32 cellular contexts compared by ENCODE assay signal in the genomic region with DNA sequence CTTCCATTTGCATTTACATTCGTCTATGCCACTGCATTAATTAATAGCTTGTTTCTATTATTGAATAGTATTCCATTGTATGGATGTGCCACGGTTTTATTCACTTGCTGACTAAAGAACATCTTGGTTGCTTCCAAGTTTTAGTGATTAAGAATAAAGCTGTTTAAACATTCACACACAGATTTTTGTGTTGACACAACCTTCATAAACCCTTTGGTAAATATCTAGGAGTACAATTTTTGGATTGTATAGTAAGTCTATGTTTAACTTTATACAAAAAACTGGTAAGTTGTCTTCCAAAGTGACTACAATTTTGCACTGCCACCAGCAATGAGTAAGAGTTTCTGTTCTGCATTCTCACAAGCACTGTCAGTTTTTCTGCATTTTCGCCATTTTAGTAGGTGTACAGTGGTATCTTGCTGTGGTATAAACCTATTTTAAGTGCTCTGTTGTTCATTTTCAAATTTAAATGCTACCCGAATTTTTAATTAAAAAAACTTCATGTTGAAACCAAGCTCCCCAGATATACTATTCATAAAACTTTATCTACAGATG.
"Had no signal": no experiment of that assay in that cellular context is flagged by ENCODE, and none has a peak within 500 bp of the region (broad histone marks: within the 10 kb centered on the region; RNA-seq: fewer than 3 reads in every experiment).

No MANE protein-coding gene starts in this region.

- DNase-seq: activated CD4-positive, alpha-beta memory T cell treated with anti-CD3 and anti-CD28 coated beads for 36 hours; activated CD4-positive, alpha-beta T cell treated with anti-CD3 and anti-CD28 coated beads, Interleukin-2, amount 10 ng/mL, durations not matched to agents 24 days and 14 days; activated CD8-positive, alpha-beta memory T cell treated with anti-CD3 and anti-CD28 coated beads, Interleukin-2, amount 50 U/mL, for 4 hours; activated gamma-delta T cell; activated naive CD4-positive, alpha-beta T cell treated with anti-CD3 and anti-CD28 coated beads, Interleukin-2, amount 10 ng/mL, durations not matched to agents 7 days and 5 days; activated naive CD8-positive, alpha-beta T cell treated with anti-CD3 and anti-CD28 coated beads, Interleukin-2, amount 10 ng/mL, durations not matched to agents 7 days and 5 days; activated T-cell treated with anti-CD3 and anti-CD28 coated beads, Interleukin-2, amount 50 U/mL, for 1 hour; brain microvascular endothelial cell; dorsolateral prefrontal cortex; effector memory CD8-positive, alpha-beta T cell; erythroblast; gastrocnemius medialis; islet precursor cell; left ventricle myocardium inferior; mucosa of descending colon; ovary; psoas muscle; sigmoid colon; small intestine; stimulated activated CD4-positive, alpha-beta T cell treated with anti-CD3 and anti-CD28 coated beads, Interleukin-4, amount 100 ng/mL, for 24 hours; stimulated activated CD8-positive, alpha-beta memory T cell treated with anti-CD3 and anti-CD28 coated beads, Interleukin-4, amount 100 ng/mL, for 48 hours; stimulated activated naive B cell treated with anti-CD40 and anti-IgM and Interleukin-4, amounts not matched to agents 10 μg/mL and 1 μg/mL and 100 μg/mL, for 72 hours; stomach; thyroid gland; upper lobe of left lung; WERI-Rb-1 had no signal

- H3K27ac Mint-ChIP-seq: activated CD4-positive, alpha-beta memory T cell treated with anti-CD3 and anti-CD28 coated beads for 36 hours; activated CD4-positive, alpha-beta T cell treated with anti-CD3 and anti-CD28 coated beads, Interleukin-2, amount 10 ng/mL, durations not matched to agents 24 days and 14 days; activated naive CD4-positive, alpha-beta T cell treated with anti-CD3 and anti-CD28 coated beads, Interleukin-2, amount 10 ng/mL, durations not matched to agents 7 days and 5 days; activated naive CD8-positive, alpha-beta T cell treated with anti-CD3 and anti-CD28 coated beads, Interleukin-2, amount 10 ng/mL, durations not matched to agents 7 days and 5 days; effector memory CD8-positive, alpha-beta T cell; nephron; stimulated activated naive B cell treated with anti-CD40 and anti-IgM and Interleukin-4, amounts not matched to agents 10 μg/mL and 1 μg/mL and 100 μg/mL, for 72 hours had no signal

- H3K4me1 Mint-ChIP-seq: activated CD4-positive, alpha-beta T cell treated with anti-CD3 and anti-CD28 coated beads, Interleukin-2, amount 10 ng/mL, durations not matched to agents 24 days and 14 days; activated naive CD4-positive, alpha-beta T cell treated with anti-CD3 and anti-CD28 coated beads, Interleukin-2, amount 10 ng/mL, durations not matched to agents 7 days and 5 days; activated naive CD8-positive, alpha-beta T cell treated with anti-CD3 and anti-CD28 coated beads, Interleukin-2, amount 10 ng/mL, durations not matched to agents 7 days and 5 days; nephron; stimulated activated naive B cell treated with anti-CD40 and anti-IgM and Interleukin-4, amounts not matched to agents 10 μg/mL and 1 μg/mL and 100 μg/mL, for 72 hours had no signal

- ATAC-seq: activated CD4-positive, CD25-positive, alpha-beta regulatory T cell treated with anti-CD3 and anti-CD28 coated beads, Interleukin-2, amount 50 U/mL, for 24 hours; effector memory CD8-positive, alpha-beta T cell; gastrocnemius medialis; mucosa of descending colon; psoas muscle; stimulated activated naive B cell treated with anti-CD40 and anti-IgM and Interleukin-4, amounts not matched to agents 10 μg/mL and 1 μg/mL and 100 μg/mL, for 72 hours had no signal

- H3K36me3 Mint-ChIP-seq: activated CD4-positive, alpha-beta memory T cell treated with anti-CD3 and anti-CD28 coated beads for 36 hours; activated naive CD4-positive, alpha-beta T cell treated with anti-CD3 and anti-CD28 coated beads, Interleukin-2, amount 10 ng/mL, durations not matched to agents 7 days and 5 days; activated naive CD8-positive, alpha-beta T cell treated with anti-CD3 and anti-CD28 coated beads, Interleukin-2, amount 10 ng/mL, durations not matched to agents 7 days and 5 days; stimulated activated naive B cell treated with anti-CD40 and anti-IgM and Interleukin-4, amounts not matched to agents 10 μg/mL and 1 μg/mL and 100 μg/mL, for 72 hours had no signal

- H3K27me3 Mint-ChIP-seq: activated CD4-positive, alpha-beta memory T cell treated with anti-CD3 and anti-CD28 coated beads for 36 hours; activated CD4-positive, alpha-beta T cell treated with anti-CD3 and anti-CD28 coated beads, Interleukin-2, amount 10 ng/mL, durations not matched to agents 24 days and 14 days; activated naive CD4-positive, alpha-beta T cell treated with anti-CD3 and anti-CD28 coated beads, Interleukin-2, amount 10 ng/mL, durations not matched to agents 7 days and 5 days; activated naive CD8-positive, alpha-beta T cell treated with anti-CD3 and anti-CD28 coated beads, Interleukin-2, amount 10 ng/mL, durations not matched to agents 7 days and 5 days; effector memory CD8-positive, alpha-beta T cell; stimulated activated naive B cell treated with anti-CD40 and anti-IgM and Interleukin-4, amounts not matched to agents 10 μg/mL and 1 μg/mL and 100 μg/mL, for 72 hours had no signal

- H3K4me3 ChIP-seq: ascending aorta, coronary artery, dorsolateral prefrontal cortex, gastrocnemius medialis, hepatocyte, left ventricle myocardium inferior, mucosa of descending colon, ovary, psoas muscle, sigmoid colon, stomach, thyroid gland, upper lobe of left lung, vagina had no signal

- H3K4me3 Mint-ChIP-seq: activated CD4-positive, alpha-beta memory T cell treated with anti-CD3 and anti-CD28 coated beads for 36 hours; activated CD4-positive, alpha-beta T cell treated with anti-CD3 and anti-CD28 coated beads, Interleukin-2, amount 10 ng/mL, durations not matched to agents 24 days and 14 days; activated naive CD4-positive, alpha-beta T cell treated with anti-CD3 and anti-CD28 coated beads, Interleukin-2, amount 10 ng/mL, durations not matched to agents 7 days and 5 days; activated naive CD8-positive, alpha-beta T cell treated with anti-CD3 and anti-CD28 coated beads, Interleukin-2, amount 10 ng/mL, durations not matched to agents 7 days and 5 days; effector memory CD8-positive, alpha-beta T cell; nephron; stimulated activated naive B cell treated with anti-CD40 and anti-IgM and Interleukin-4, amounts not matched to agents 10 μg/mL and 1 μg/mL and 100 μg/mL, for 72 hours had no signal

- H3K9me3 Mint-ChIP-seq: activated CD4-positive, alpha-beta T cell treated with anti-CD3 and anti-CD28 coated beads, Interleukin-2, amount 10 ng/mL, durations not matched to agents 24 days and 14 days; activated naive CD4-positive, alpha-beta T cell treated with anti-CD3 and anti-CD28 coated beads, Interleukin-2, amount 10 ng/mL, durations not matched to agents 7 days and 5 days; activated naive CD8-positive, alpha-beta T cell treated with anti-CD3 and anti-CD28 coated beads, Interleukin-2, amount 10 ng/mL, durations not matched to agents 7 days and 5 days; nephron had no signal
